Comparison of ENCODE assay signal across 26 cellular contexts in the genomic region with DNA sequence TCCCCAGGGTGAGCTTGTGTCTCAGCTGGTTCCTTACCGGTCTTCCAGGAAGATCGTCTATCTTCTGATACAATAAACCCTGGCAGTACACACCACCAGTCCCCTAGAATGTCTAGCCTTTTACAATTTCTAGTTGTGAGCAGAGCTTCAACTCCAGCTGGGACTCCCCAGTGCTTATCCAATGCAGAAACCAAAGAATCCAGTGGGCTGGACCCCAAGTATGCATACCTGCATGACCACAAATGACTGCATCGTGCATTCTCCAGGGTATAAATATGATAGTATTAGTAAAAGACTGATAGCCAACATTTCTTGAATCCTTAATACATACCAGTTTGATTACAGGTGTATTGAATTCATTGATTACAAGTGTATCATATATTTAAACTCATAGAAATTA.
"Had no signal": no experiment of that assay in that cellular context is flagged by ENCODE, and none has a peak within 500 bp of the region (broad histone marks: within the 10 kb centered on the region; RNA-seq: fewer than 3 reads in every experiment).

No MANE protein-coding gene starts in this region.

- H3K27me3 ChIP-seq: ascending aorta, brain microvascular endothelial cell, esophagus squamous epithelium, gastroesophageal sphincter, heart right ventricle had no signal

- H3K4me3 ChIP-seq: ascending aorta, esophagus squamous epithelium, gastroesophageal sphincter, heart right ventricle had no signal

- DNase-seq: activated CD4-positive, alpha-beta T cell treated with anti-CD3 and anti-CD28 coated beads for 36 hours; activated CD4-positive, alpha-beta T cell treated with anti-CD3 and anti-CD28 coated beads, Interleukin-2, amount 50 U/mL, for 1 hour; activated CD4-positive, alpha-beta T cell treated with anti-CD3 and anti-CD28 coated beads, Interleukin-2, amount 50 U/mL, for 48 hours; activated CD4-positive, CD25-positive, alpha-beta regulatory T cell; activated CD4-positive, CD25-positive, alpha-beta regulatory T cell treated with anti-CD3 and anti-CD28 coated beads, Interleukin-2, amount 50 U/mL, for 72 hours; activated CD8-positive, alpha-beta memory T cell treated with anti-CD3 and anti-CD28 coated beads for 24 hours; activated CD8-positive, alpha-beta T cell treated with anti-CD3 and anti-CD28 coated beads for 36 hours; activated effector memory CD4-positive, alpha-beta T cell treated with anti-CD3 and anti-CD28 coated beads, Interleukin-2, amount 50 U/mL, for 16 hours; activated naive CD4-positive, alpha-beta T cell treated with anti-CD3 and anti-CD28 coated beads, Interleukin-2, amount 10 ng/mL, durations not matched to agents 7 days and 5 days; activated naive CD8-positive, alpha-beta T cell treated with anti-CD3 and anti-CD28 coated beads, Interleukin-2, amount 10 ng/mL, durations not matched to agents 7 days and 5 days; activated T-cell treated with anti-CD3 and anti-CD28 coated beads, Interleukin-2, amount 50 U/mL, for 4 hours; brain microvascular endothelial cell; cortex of kidney; dermis blood vessel endothelial cell; effector CD4-positive, alpha-beta T cell; effector memory CD8-positive, alpha-beta T cell; esophagus squamous epithelium; foreskin melanocyte; heart right ventricle; SW 1271; T-cell; T-helper 9 cell had no signal

- H3K4me1 ChIP-seq: ascending aorta, gastroesophageal sphincter had no signal

- ATAC-seq: activated CD4-positive, alpha-beta T cell treated with anti-CD3 and anti-CD28 coated beads for 36 hours; activated CD8-positive, alpha-beta T cell treated with anti-CD3 and anti-CD28 coated beads for 36 hours; activated naive CD4-positive, alpha-beta T cell treated with anti-CD3 and anti-CD28 coated beads, Interleukin-2, amount 50 U/mL, for 72 hours; activated T-cell treated with anti-CD3 and anti-CD28 coated beads, Interleukin-2, amount 50 U/mL, for 4 hours; effector memory CD8-positive, alpha-beta T cell; gastroesophageal sphincter; heart right ventricle; T-cell had no signal

- H3K9me3 ChIP-seq: ascending aorta, esophagus squamous epithelium, gastroesophageal sphincter, heart right ventricle had no signal

- H3K36me3 ChIP-seq: ascending aorta, brain microvascular endothelial cell, esophagus squamous epithelium, gastroesophageal sphincter, heart right ventricle had no signal

- H3K27ac ChIP-seq: ascending aorta, brain microvascular endothelial cell, epithelial cell of prostate, esophagus squamous epithelium, gastroesophageal sphincter, heart right ventricle had no signal
